In genomic region chr11:102722804-102723203, GRCh38 we compare ENCODE assay signal across 21 cellular contexts. TPM values are rescaled to one million over a fixed set of nuclear protein-coding genes. Genes with fewer than 3 reads are reported as not detected.
"Had no signal": no experiment of that assay in that cellular context is flagged by ENCODE, and none has a peak within 500 bp of the region (broad histone marks: within the 10 kb centered on the region; RNA-seq: fewer than 3 reads in every experiment).

No MANE protein-coding gene starts in this region.

- H3K4me1 Mint-ChIP-seq: activated naive CD8-positive, alpha-beta T cell treated with anti-CD3 and anti-CD28 coated beads, Interleukin-2, amount 50 U/mL, for 24 hours; activated T-helper 17 cell treated with anti-CD3 and anti-CD28 coated beads, Interleukin-2, amount 50 U/mL, for 72 hours; nephron; stimulated activated naive B cell treated with anti-CD40 and anti-IgM and Interleukin-4, amounts not matched to agents 10 μg/mL and 1 μg/mL and 100 μg/mL, for 72 hours had no signal

- H3K36me3 ChIP-seq: transverse colon had no signal

- H3K4me3 Mint-ChIP-seq: activated naive CD8-positive, alpha-beta T cell treated with anti-CD3 and anti-CD28 coated beads, Interleukin-2, amount 50 U/mL, for 24 hours; activated T-helper 17 cell treated with anti-CD3 and anti-CD28 coated beads, Interleukin-2, amount 50 U/mL, for 72 hours; nephron; stimulated activated naive B cell treated with anti-CD40 and anti-IgM and Interleukin-4, amounts not matched to agents 10 μg/mL and 1 μg/mL and 100 μg/mL, for 72 hours had no signal

- H3K9me3 Mint-ChIP-seq: activated naive CD8-positive, alpha-beta T cell treated with anti-CD3 and anti-CD28 coated beads, Interleukin-2, amount 50 U/mL, for 24 hours; nephron; stimulated activated naive B cell treated with anti-CD40 and anti-IgM and Interleukin-4, amounts not matched to agents 10 μg/mL and 1 μg/mL and 100 μg/mL, for 72 hours had no signal

- H3K4me1 ChIP-seq: transverse colon had no signal

- H3K27ac Mint-ChIP-seq: activated naive CD8-positive, alpha-beta T cell treated with anti-CD3 and anti-CD28 coated beads, Interleukin-2, amount 50 U/mL, for 24 hours; activated T-helper 17 cell treated with anti-CD3 and anti-CD28 coated beads, Interleukin-2, amount 50 U/mL, for 72 hours; nephron; stimulated activated naive B cell treated with anti-CD40 and anti-IgM and Interleukin-4, amounts not matched to agents 10 μg/mL and 1 μg/mL and 100 μg/mL, for 72 hours had no signal

- DNase-seq: activated CD4-positive, alpha-beta T cell treated with anti-CD3 and anti-CD28 coated beads for 1 hour; activated CD4-positive, alpha-beta T cell treated with anti-CD3 and anti-CD28 coated beads, Interleukin-2, amount 50 U/mL, for 4 hours; activated naive CD4-positive, alpha-beta T cell treated with Interleukin-2 at 50 U/mL for 16 hours; activated naive CD8-positive, alpha-beta T cell treated with anti-CD3 and anti-CD28 coated beads, Interleukin-2, amount 50 U/mL, for 24 hours; aorta; foreskin melanocyte; head of caudate nucleus; kidney glomerular epithelial cell; occipital lobe; right cardiac atrium; stimulated activated CD4-positive, alpha-beta T cell treated with anti-CD3 and anti-CD28 coated beads, Interleukin-15, amount 100 ng/mL, for 24 hours; stimulated activated CD4-positive, alpha-beta T cell treated with anti-CD3 and anti-CD28 coated beads, Interleukin-4, amount 100 ng/mL, for 1 hour; stimulated activated naive B cell treated with anti-CD40 and anti-IgM and Interleukin-4, amounts not matched to agents 10 μg/mL and 1 μg/mL and 100 μg/mL, for 72 hours; substantia nigra; transverse colon had no signal

- H3K4me3 ChIP-seq: skin epidermis, transverse colon had no signal

- H3K36me3 Mint-ChIP-seq: stimulated activated naive B cell treated with anti-CD40 and anti-IgM and Interleukin-4, amounts not matched to agents 10 μg/mL and 1 μg/mL and 100 μg/mL, for 72 hours had no signal

- ATAC-seq: activated naive CD8-positive, alpha-beta T cell treated with anti-CD3 and anti-CD28 coated beads, Interleukin-2, amount 50 U/mL, for 24 hours; activated T-helper 17 cell treated with anti-CD3 and anti-CD28 coated beads, Interleukin-2, amount 50 U/mL, for 72 hours; right cardiac atrium; stimulated activated naive B cell treated with anti-CD40 and anti-IgM and Interleukin-4, amounts not matched to agents 10 μg/mL and 1 μg/mL and 100 μg/mL, for 72 hours had no signal

- H3K27me3 ChIP-seq: transverse colon had no signal

- H3K27ac ChIP-seq: epithelial cell of prostate, skin epidermis, transverse colon, VCaP had no signal

RNA-seq across cellular contexts. Expression of gene MMP27, which starts 17.2 kb away (rescaled TPM):
- polyA plus RNA-seq: liver, right cardiac atrium had no signal

RNA-seq across cellular contexts. Expression of gene MMP10, which starts 57.6 kb away (rescaled TPM):
- polyA plus RNA-seq: liver, right cardiac atrium had no signal
